ENCODE assay signal across 8 cellular contexts in the genomic region with DNA sequence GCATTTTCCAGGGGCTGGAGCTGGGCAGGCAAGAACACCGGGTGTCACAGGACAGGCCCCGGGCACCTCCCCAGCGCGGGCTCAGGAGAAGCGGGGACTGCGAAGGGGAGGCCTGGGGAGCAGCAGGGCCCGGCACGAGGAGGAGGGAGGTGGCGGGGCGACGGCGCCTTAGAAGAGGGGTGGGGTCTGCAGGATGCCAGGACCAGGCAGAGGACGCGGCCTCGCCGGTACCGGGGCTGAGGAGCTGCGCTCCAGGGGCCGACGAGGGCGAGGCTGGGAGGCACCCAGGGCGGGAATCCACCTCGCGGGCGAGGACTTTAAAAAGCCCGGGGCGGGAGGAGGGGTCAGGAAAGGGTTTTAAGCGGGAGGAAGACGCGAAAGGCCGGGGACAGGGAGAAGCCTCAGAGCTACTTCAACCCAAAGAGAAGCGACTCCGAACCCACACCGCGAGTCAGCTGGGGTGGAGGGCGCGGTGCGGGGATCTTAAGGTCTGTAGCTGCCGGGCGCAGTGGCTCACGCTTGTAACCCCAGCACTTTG. TPM values are rescaled to one million over a fixed set of nuclear protein-coding genes. Genes with fewer than 3 reads are reported as not detected.
DNase-seq lines count a peak whose midpoint lies in the region; ATAC-seq and TF ChIP-seq lines count a peak whose summit lies in the region.

No MANE protein-coding gene starts in this region.

- TF ChIP-seq CTCF in GM13976 (IDR thresholded peaks at IDR 0.05; ENCODE audit: borderline replicate concordance, control extremely low read depth, extremely low read depth, insufficient read depth, missing control alignments) (no peak), chondrocyte (IDR thresholded peaks at IDR 0.05) (no peak)

- peaks cover 55% of the 10 kb centered on the region for H3K9me3 Mint-ChIP-seq in T-helper 2 cell treated with Interferon-gamma antibody and Interleukin-4, amounts not matched to agents 5 μg/mL and 100 μg/mL, for 36 hours
- H3K9me3 Mint-ChIP-seq in chondrocyte (ENCODE audit: low read depth), result peaks cover 23% of the 10 kb centered on the region

- in situ Hi-C loops in GM13976 (cut with MboI; ENCODE audit: low sequenced_read_pairs, unreplicated experiment), result no loop called here

- peaks cover 8% of the 10 kb centered on the region for H3K4me1 Mint-ChIP-seq in T-helper 2 cell treated with Interferon-gamma antibody and Interleukin-4, amounts not matched to agents 5 μg/mL and 100 μg/mL, for 36 hours (ENCODE audit: low read depth)
- H3K4me1 Mint-ChIP-seq in chondrocyte (ENCODE audit: low read depth), result peaks cover 17% of the 10 kb centered on the region

- peak overlapping the region; percentile 79 for H3K4me3 Mint-ChIP-seq in T-helper 2 cell treated with Interferon-gamma antibody and Interleukin-4, amounts not matched to agents 5 μg/mL and 100 μg/mL, for 36 hours
- H3K4me3 Mint-ChIP-seq in chondrocyte (ENCODE audit: unreplicated experiment), result peak overlapping the region; percentile 78

- ATAC-seq in left colon (peak; percentile 56), HG02588 (IDR thresholded peaks at IDR 0.05; ENCODE audit: unreplicated experiment) (no peak), HG03457 (IDR thresholded peaks at IDR 0.05; ENCODE audit: unreplicated experiment) (no peak), HG02870 (IDR thresholded peaks at IDR 0.05; ENCODE audit: unreplicated experiment) (no peak)

- no peaks in the 10 kb centered on the region for H3K27me3 Mint-ChIP-seq in T-helper 2 cell treated with Interferon-gamma antibody and Interleukin-4, amounts not matched to agents 5 μg/mL and 100 μg/mL, for 36 hours (ENCODE audit: low read depth)
- no peaks in the 10 kb centered on the region for H3K27me3 Mint-ChIP-seq in chondrocyte (ENCODE audit: low read depth)

- H3K36me3 Mint-ChIP-seq in T-helper 2 cell treated with Interferon-gamma antibody and Interleukin-4, amounts not matched to agents 5 μg/mL and 100 μg/mL, for 36 hours (ENCODE audit: low read depth), result peaks cover 39% of the 10 kb centered on the region
- peaks cover 16% of the 10 kb centered on the region for H3K36me3 Mint-ChIP-seq in chondrocyte (ENCODE audit: low read depth)

- DNase-seq in GM13976 (ENCODE audit: low spot score) (peak; percentile 41), chondrocyte (ENCODE audit: low spot score) (no peak), left colon (peak; percentile 43 to 45)
- DNase-seq in T-helper 2 cell treated with Interferon-gamma antibody and Interleukin-4, amounts not matched to agents 5 μg/mL and 100 μg/mL, for 36 hours (ENCODE audit: low spot score), result peak; percentile 18
- peak in 3 of 4 experiments; percentile 1 to 25 (median 10) for DNase-seq in stimulated activated CD4-positive, alpha-beta T cell treated with anti-CD3 and anti-CD28 coated beads, Interleukin-1b, Interleukin-23, amount 100 ng/mL, for 24 hours (ENCODE audit: low read depth in 4 of 4, low spot score in 1 of 4)

- H3K27ac Mint-ChIP-seq in T-helper 2 cell treated with Interferon-gamma antibody and Interleukin-4, amounts not matched to agents 5 μg/mL and 100 μg/mL, for 36 hours, result peak overlapping the region; percentile 80
- peak overlapping the region; percentile 72 for H3K27ac Mint-ChIP-seq in chondrocyte (ENCODE audit: unreplicated experiment)

- intact Hi-C loops in left colon (cut with DNase I, micrococcal nuclease), result no loop called here

RNA-seq across cellular contexts. Expression of a gene that starts 0.7 kb away (rescaled TPM):
- 10.5 to 14.1 TPM (median 11.0 TPM) in 3 replicates for total RNA-seq in chondrocyte
- 1 to 10 TPM; 6.3 to 8.0 TPM for total RNA-seq in left colon

RNA-seq across cellular contexts. Expression of a gene that starts 25.5 kb away (rescaled TPM):
- total RNA-seq in chondrocyte (6.2 to 10.4 TPM (median 7.3 TPM) in 3 replicates), left colon (1 to 10 TPM; 6.1 to 7.2 TPM)

RNA-seq across cellular contexts. Expression of a gene that starts 35.0 kb away (rescaled TPM):
- 1.4 to 4.7 TPM (median 3.3 TPM) in 3 replicates for total RNA-seq in chondrocyte
- 1 to 10 TPM; 1.8 to 2.0 TPM for total RNA-seq in left colon

RNA-seq across cellular contexts. Expression of a gene that starts 55.0 kb away (rescaled TPM):
- total RNA-seq in chondrocyte (21.4 to 23.6 TPM (median 22.4 TPM) in 3 replicates), left colon (10 to 100 TPM; 20.4 to 21.2 TPM)
